ENCODE assay signal across 23 cellular contexts in the genomic region with DNA sequence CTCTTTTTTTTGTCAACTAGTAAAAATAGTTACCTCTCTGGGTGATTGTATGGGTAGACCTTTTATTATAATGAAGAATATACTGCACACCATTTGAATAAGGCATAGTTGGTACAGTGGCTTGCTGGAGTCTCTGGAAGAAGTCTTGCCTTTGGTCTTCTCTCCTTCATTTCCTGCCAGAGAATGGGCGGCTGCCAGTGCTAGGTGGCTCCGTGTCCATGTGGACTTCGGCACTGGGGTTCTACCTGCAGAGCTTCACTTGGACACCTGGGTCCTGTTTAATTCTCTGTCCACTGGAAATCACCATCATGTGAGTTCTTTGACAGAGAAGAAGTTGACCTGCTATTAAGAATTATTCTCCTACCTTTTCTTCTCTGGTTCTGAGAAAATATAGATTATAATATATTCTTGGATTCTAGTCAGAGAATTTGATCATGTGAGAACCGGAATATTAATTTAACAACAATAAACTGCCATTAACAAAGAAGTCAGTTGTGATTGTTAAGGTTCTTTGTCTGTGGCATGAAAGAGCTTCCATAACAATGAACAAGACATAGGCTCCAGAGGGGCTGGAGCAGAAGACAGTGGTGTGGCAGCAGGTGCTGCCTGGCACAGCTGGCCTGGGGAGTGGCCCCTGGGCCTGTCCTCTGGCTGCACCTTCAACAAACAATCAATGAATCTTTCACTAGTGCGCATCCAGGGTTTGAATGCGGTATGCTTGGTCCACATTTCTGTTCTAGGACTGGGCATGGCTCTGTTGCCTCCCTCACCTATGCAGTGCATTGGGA.
DNase-seq lines count a peak whose midpoint lies in the region; ATAC-seq, FAIRE-seq and TF ChIP-seq lines count a peak whose summit lies in the region.
"Had no signal": no experiment of that assay in that cellular context is flagged by ENCODE, and none has a peak within 500 bp of the region (broad histone marks: within the 10 kb centered on the region; RNA-seq: fewer than 3 reads in every experiment).

No MANE protein-coding gene starts in this region.

- H3K27ac ChIP-seq in GM12878 (ENCODE audit: control insufficient read depth, insufficient read depth) (no peak overlapping the region), subcutaneous abdominal adipose tissue (ENCODE audit: low read depth, low read length) (peak overlapping the region; percentile 43)
- no peak overlapping the region for H3K27ac ChIP-seq in CD4-positive, alpha-beta memory T cell (ENCODE audit: low read depth, low read length)
- H3K27ac ChIP-seq: body of pancreas, epithelial cell of prostate, neural progenitor cell, upper lobe of right lung had no signal

- peaks cover 14 to 20% of the 10 kb centered on the region in 2 donors for H3K36me3 Mint-ChIP-seq in CD4-positive, alpha-beta memory T cell
- H3K36me3 Mint-ChIP-seq: neural progenitor cell had no signal

- peak overlapping the region in 2 of 8 donors; percentile 22 to 37 for H3K4me3 Mint-ChIP-seq in CD4-positive, alpha-beta memory T cell
- H3K4me3 Mint-ChIP-seq: activated CD4-positive, alpha-beta T cell treated with anti-CD3 and anti-CD28 coated beads for 36 hours; activated T-cell treated with anti-CD3 and anti-CD28 coated beads, Interleukin-2, amount 50 U/mL, for 4 hours; CD4-positive, CD25-positive, alpha-beta regulatory T cell; neural progenitor cell; stimulated activated naive CD8-positive, alpha-beta T cell treated with anti-CD3 and anti-CD28 coated beads, Interleukin-15, amount 100 ng/mL, for 72 hours had no signal

- H3K27me3 ChIP-seq in HAP-1 (ENCODE audit: low read depth) (no peaks in the 10 kb centered on the region), GM12878 (replicated peaks in 1 of 2; ENCODE audit: control insufficient read depth in 2 of 2, insufficient read depth in 2 of 2, low read length in 1 of 2) (no peaks in the 10 kb centered on the region), subcutaneous abdominal adipose tissue (ENCODE audit: control insufficient read depth in 5 of 5, insufficient read depth in 4 of 5, low read length in 5 of 5) (no peaks in the 10 kb centered on the region)
- no peaks in the 10 kb centered on the region for H3K27me3 ChIP-seq in CD4-positive, alpha-beta memory T cell (ENCODE audit: insufficient read depth, low read length)
- H3K27me3 ChIP-seq: body of pancreas, neural progenitor cell, upper lobe of right lung had no signal

- intact Hi-C loops in GM12878 (cut with micrococcal nuclease; ENCODE audit: unreplicated experiment): no loop called here
- intact Hi-C loops in CD4-positive, alpha-beta memory T cell (cut with micrococcal nuclease): no loop called here

- no peaks in the 10 kb centered on the region for H3K9me3 ChIP-seq in HAP-1
- H3K9me3 ChIP-seq in GM12878 (replicated peaks; ENCODE audit: control insufficient read depth, insufficient read depth, low read length): no peaks in the 10 kb centered on the region
- H3K9me3 ChIP-seq in subcutaneous abdominal adipose tissue (ENCODE audit: control insufficient read depth in 5 of 5, low read length in 5 of 5): no peaks in the 10 kb centered on the region
- H3K9me3 ChIP-seq in CD4-positive, alpha-beta memory T cell (ENCODE audit: control insufficient read depth in 1 of 2, low read length in 2 of 2): no peaks in the 10 kb centered on the region
- H3K9me3 ChIP-seq: body of pancreas, upper lobe of right lung had no signal

- no peak overlapping the region for H2AFZ ChIP-seq in GM12878 (ENCODE audit: control insufficient read depth, low read depth, low read length)
- H2AFZ ChIP-seq: neural progenitor cell had no signal

- no peak overlapping the region for H3K4me2 ChIP-seq in GM12878 (ENCODE audit: control insufficient read depth, insufficient read depth)
- H3K4me2 ChIP-seq: neural progenitor cell had no signal

- H3K4me1 Mint-ChIP-seq in CD4-positive, alpha-beta memory T cell: peaks cover 15 to 32% (median 25%) of the 10 kb centered on the region in 4 donors

- H3K79me2 ChIP-seq in GM12878 (ENCODE audit: control insufficient read depth, insufficient read depth, low read length): peaks cover 3% of the 10 kb centered on the region; the same call in 1 of the 2 replicates

- in situ Hi-C loops in HAP-1 (cut with MboI; ENCODE audit: low sequenced_read_pairs) (no loop called here), GM12878 (cut with MboI) (no loop called here)

- H3K4me3 ChIP-seq in HAP-1 (no peak overlapping the region), GM12878 (no peak overlapping the region), subcutaneous abdominal adipose tissue (ENCODE audit: low read depth in 1 of 5, low read length in 5 of 5) (no peak overlapping the region)
- no peak overlapping the region for H3K4me3 ChIP-seq in CD4-positive, alpha-beta memory T cell (ENCODE audit: low read length in 2 of 2)
- H3K4me3 ChIP-seq: body of pancreas, lung, neural progenitor cell, upper lobe of right lung had no signal

- H3K27me3 Mint-ChIP-seq in CD4-positive, alpha-beta memory T cell: no peaks in the 10 kb centered on the region
- H3K27me3 Mint-ChIP-seq: activated CD4-positive, alpha-beta T cell treated with anti-CD3 and anti-CD28 coated beads for 36 hours; CD4-positive, CD25-positive, alpha-beta regulatory T cell; stimulated activated naive CD8-positive, alpha-beta T cell treated with anti-CD3 and anti-CD28 coated beads, Interleukin-15, amount 100 ng/mL, for 72 hours had no signal

- H3K9ac ChIP-seq in GM12878 (ENCODE audit: control insufficient read depth, insufficient read depth, low read length): no peak overlapping the region
- no peak overlapping the region for H3K9ac ChIP-seq in subcutaneous abdominal adipose tissue (ENCODE audit: low read length in 5 of 5)
- H3K9ac ChIP-seq: neural progenitor cell had no signal

- no peaks in the 10 kb centered on the region for H3K9me3 Mint-ChIP-seq in CD4-positive, alpha-beta memory T cell
- H3K9me3 Mint-ChIP-seq: activated T-cell treated with anti-CD3 and anti-CD28 coated beads, Interleukin-2, amount 50 U/mL, for 4 hours; CD4-positive, CD25-positive, alpha-beta regulatory T cell; stimulated activated naive CD8-positive, alpha-beta T cell treated with anti-CD3 and anti-CD28 coated beads, Interleukin-15, amount 100 ng/mL, for 72 hours had no signal

- no peak for TF ChIP-seq RAD21 in GM12878 (IDR thresholded peaks at IDR 0.05; ENCODE audit: insufficient read depth, low read depth, low read length)

- no peak for TF ChIP-seq POLR2A in GM12878 (IDR thresholded peaks at IDR 0.05; ENCODE audit: low read depth, low read length)

- peak; percentile 15; the same call in 2 of the 3 replicates for ATAC-seq in GM12878
- ATAC-seq: activated CD4-positive, alpha-beta T cell treated with anti-CD3 and anti-CD28 coated beads for 36 hours; activated T-cell treated with anti-CD3 and anti-CD28 coated beads, Interleukin-2, amount 50 U/mL, for 4 hours; body of pancreas; stimulated activated naive CD8-positive, alpha-beta T cell treated with anti-CD3 and anti-CD28 coated beads, Interleukin-15, amount 100 ng/mL, for 72 hours had no signal

- SMC1A ChIA-PET in GM12878 (lab: Charles Lee; ENCODE audit: uncharacterized antibody, unreplicated experiment): interaction anchor here (1.9 kb wide), 1 partner anchor 11 kb away, joined by 6 read pairs; no protein-coding TSS in a partner anchor

- POLR2A ChIA-PET in GM12878 (lab: Charles Lee): no interaction called here
- POLR2A ChIA-PET in CD4-positive, alpha-beta memory T cell (lab: Charles Lee; ENCODE audit: partially characterized antibody): interaction anchor here (1.0 kb wide), 1 partner anchor 15 kb away, joined by 3 read pairs; no protein-coding TSS in a partner anchor
- POLR2A ChIA-PET in HEK293T (lab: Yijun Ruan, JAX): no interaction called here

- TF ChIP-seq CTCF in GM12878 (IDR thresholded peaks at IDR 0.05 in 2 of 3, conservative IDR thresholded peaks at IDR 0.05 in 1 of 3; ENCODE audit: control insufficient read depth in 2 of 3, extremely low read depth in 1 of 3, insufficient read depth in 1 of 3, low read depth in 3 of 3, low read length in 3 of 3): no peak

- RAD21 ChIA-PET in GM12878 (lab: Charles Lee; ENCODE audit: unreplicated experiment): no interaction called here

- H4K20me1 ChIP-seq in GM12878 (ENCODE audit: control insufficient read depth, insufficient read depth): no peaks in the 10 kb centered on the region

- FAIRE-seq in GM12878 (lab: Jason Lieb, UNC): no peak
- FAIRE-seq: GM12892, keratinocyte had no signal

- H3K4me1 ChIP-seq in HAP-1 (peaks cover 59% of the 10 kb centered on the region), GM12878 (ENCODE audit: control insufficient read depth, insufficient read depth, low read length) (peaks cover 15% of the 10 kb centered on the region), subcutaneous abdominal adipose tissue (ENCODE audit: control insufficient read depth in 5 of 5, insufficient read depth in 5 of 5, low read length in 5 of 5) (peaks cover 0 to 65% (median 44%) of the 10 kb centered on the region in 5 donors)
- peaks cover 22% of the 10 kb centered on the region for H3K4me1 ChIP-seq in CD4-positive, alpha-beta memory T cell (ENCODE audit: insufficient read depth, low read length)

- CTCF ChIA-PET in GM12878 (lab: Yijun Ruan, JAX) (interaction anchor here (0.6 kb wide), 1 partner anchor 106 kb away, joined by 3 read pairs; no protein-coding TSS in a partner anchor), HEK293T (lab: Yijun Ruan, JAX) (interaction anchor here (0.6 kb wide), 1 partner anchor 1861 kb away, joined by 7 read pairs; no protein-coding TSS in a partner anchor)
- CTCF ChIA-PET in CD4-positive, alpha-beta memory T cell (lab: Charles Lee; ENCODE audit: partially characterized antibody): interaction anchor here (1.4 kb wide), 1 partner anchor 14 kb away, joined by 7 read pairs; no protein-coding TSS in a partner anchor

- 87% methylated on average over 6 of the region's 6 CpGs for WGBS in GM12878 (ENCODE audit: insufficient coverage, insufficient replicate concordance, low lambda C conversion rate, missing lambda C conversion rate)

- H3K27ac Mint-ChIP-seq in CD4-positive, alpha-beta memory T cell: peak overlapping the region in 2 of 7 donors; percentile 10
- H3K27ac Mint-ChIP-seq: activated CD4-positive, alpha-beta T cell treated with anti-CD3 and anti-CD28 coated beads for 36 hours; CD4-positive, CD25-positive, alpha-beta regulatory T cell; neural progenitor cell had no signal

- H3K36me3 ChIP-seq in HAP-1 (replicated peaks) (no peaks in the 10 kb centered on the region), GM12878 (ENCODE audit: control insufficient read depth in 2 of 2, insufficient read depth in 2 of 2, low read length in 1 of 2) (peaks cover 0 to 8% of the 10 kb centered on the region in 2 experiments; a peak in 2 of 4 replicates), subcutaneous abdominal adipose tissue (ENCODE audit: control insufficient read depth in 5 of 5, insufficient read depth in 5 of 5, low read length in 5 of 5) (peaks cover 0 to 3% (median 0%) of the 10 kb centered on the region in 5 donors)
- H3K36me3 ChIP-seq in CD4-positive, alpha-beta memory T cell (ENCODE audit: insufficient read depth, low read length): no peaks in the 10 kb centered on the region
- H3K36me3 ChIP-seq: neural progenitor cell, upper lobe of right lung had no signal

- BruUV-seq in GM12878 (replicated peaks; lab: Mats Ljungman, UMichigan): no TSS peak

- DNase-seq in HAP-1 (ENCODE audit: low spot score in 2 of 2) (peak; percentile 44 to 47), GM12878 (ENCODE audit: low read depth, low spot score) (no peak), midbrain (lab: John Stamatoyannopoulos, UW) (peak; percentile 34), HEK293T (ENCODE audit: extremely low spot score) (no peak), HuH-7.5 (ENCODE audit: low spot score) (no peak)
- no peak for DNase-seq in CD4-positive, alpha-beta memory T cell
- DNase-seq: activated CD4-positive, alpha-beta T cell treated with anti-CD3 and anti-CD28 coated beads for 36 hours; activated T-cell treated with anti-CD3 and anti-CD28 coated beads, Interleukin-2, amount 50 U/mL, for 4 hours; body of pancreas; CD4-positive, CD25-positive, alpha-beta regulatory T cell; effector CD4-positive, alpha-beta T cell; NCI-H1048; NCI-H187 treated with DMSO at 0.1 percent for 48 hours; NCI-H526; Right ventricle myocardium superior; stimulated activated naive CD8-positive, alpha-beta T cell treated with anti-CD3 and anti-CD28 coated beads, Interleukin-15, amount 100 ng/mL, for 72 hours; upper lobe of right lung had no signal

- no peak for TF ChIP-seq EP300 in GM12878 (IDR thresholded peaks at IDR 0.05; ENCODE audit: borderline replicate concordance in 1 of 2, control insufficient read depth in 1 of 2, low read depth in 2 of 2, low read length in 2 of 2)

Comparison
In these comparisons a context has a peak if more than half of its experiments do, and no peak if none do; other contexts are left out.
1. DNase-seq: peak in HAP-1 (2 of 2) and midbrain (single experiment); none in GM12878 (single experiment), CD4-positive, alpha-beta memory T cell (0 of 5), HEK293T (single experiment) and HuH-7.5 (single experiment).